Comparison of ENCODE assay signal across 9 cellular contexts in the genomic region with DNA sequence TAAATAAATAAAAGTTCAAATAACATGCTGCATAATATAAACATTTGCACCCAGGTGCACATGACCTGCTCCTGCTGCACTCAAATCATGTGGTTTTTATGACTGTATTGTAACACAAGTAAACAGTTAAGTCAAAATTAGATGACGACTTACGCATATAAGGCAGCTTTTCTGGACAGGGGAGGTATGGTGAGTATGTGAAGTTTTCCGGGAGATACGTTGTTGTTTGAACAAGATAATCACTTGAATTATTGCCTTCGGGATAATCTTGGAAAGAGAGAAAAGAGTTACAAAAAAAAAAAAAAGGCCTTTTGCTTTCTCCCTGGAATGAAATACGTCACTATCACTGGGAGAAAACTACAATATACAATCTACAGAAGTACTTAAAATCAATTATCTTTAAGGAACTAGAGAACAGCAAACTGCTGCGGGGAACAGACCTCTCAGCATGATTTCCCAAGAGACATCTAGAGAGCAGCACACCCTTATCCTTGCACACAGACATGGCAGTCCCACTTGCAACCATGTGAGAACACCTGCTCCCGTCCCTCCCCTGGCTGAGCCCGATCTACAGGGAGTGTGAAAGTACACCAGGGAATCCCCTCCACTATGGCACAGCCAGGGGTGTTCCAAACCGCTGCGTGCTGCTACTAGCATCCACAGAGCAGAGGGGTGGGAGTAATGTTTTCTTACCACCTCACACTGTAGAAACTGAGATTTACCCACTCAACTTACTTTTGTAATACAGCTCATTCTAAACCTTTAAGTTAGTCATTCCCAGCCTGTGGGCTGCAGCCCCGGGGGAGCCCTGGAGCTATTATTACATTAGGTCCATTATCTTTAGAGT. TPM values are rescaled to one million over a fixed set of nuclear protein-coding genes. Genes with fewer than 3 reads are reported as not detected.
DNase-seq lines count a peak whose midpoint lies in the region; ATAC-seq and TF ChIP-seq lines count a peak whose summit lies in the region.
"Had no signal": no experiment of that assay in that cellular context is flagged by ENCODE, and none has a peak within 500 bp of the region (broad histone marks: within the 10 kb centered on the region; RNA-seq: fewer than 3 reads in every experiment).

No MANE protein-coding gene starts in this region.

- DNase-seq in activated T-helper 2 cell treated with anti-CD3 and anti-CD28 coated beads, Interferon-gamma antibody, Interleukin-2, Interleukin-4, amounts not matched to agents 10 μg/mL and 5 μg/mL and 100 μg/mL, durations not matched to agents 14 hours and 24 hours and 36 hours (ENCODE audit: low spot score): no peak
- peak; percentile 15 to 69 for DNase-seq in stimulated activated effector memory CD8-positive, alpha-beta T cell treated with anti-CD3 and anti-CD28 coated beads, Interleukin-12 subunit alpha, Interleukin-12 subunit beta, amount 100 ng/mL, for 72 hours (ENCODE audit: low spot score in 2 of 2)
- DNase-seq in glomerular visceral epithelial cell (ENCODE audit: extremely low spot score) (no peak), vagina (ENCODE audit: extremely low spot score in 2 of 2) (no peak), LoVo (ENCODE audit: low spot score) (no peak)

- no peaks in the 10 kb centered on the region for H3K9me3 Mint-ChIP-seq in activated T-helper 2 cell treated with anti-CD3 and anti-CD28 coated beads, Interferon-gamma antibody, Interleukin-2, Interleukin-4, amounts not matched to agents 10 μg/mL and 5 μg/mL and 100 μg/mL, durations not matched to agents 14 hours and 24 hours and 36 hours
- no peaks in the 10 kb centered on the region for H3K9me3 Mint-ChIP-seq in stimulated activated effector memory CD8-positive, alpha-beta T cell treated with anti-CD3 and anti-CD28 coated beads, Interleukin-12 subunit alpha, Interleukin-12 subunit beta, amount 100 ng/mL, for 72 hours

- intact Hi-C loops in activated T-helper 2 cell treated with anti-CD3 and anti-CD28 coated beads, Interferon-gamma antibody, Interleukin-2, Interleukin-4, amounts not matched to agents 10 μg/mL and 5 μg/mL and 100 μg/mL, durations not matched to agents 14 hours and 24 hours and 36 hours (cut with micrococcal nuclease): loop anchor here (2.0 to 5.0 kb wide), 4 partner anchors 27 to 434 kb away; a partner anchor contains a TSS
- intact Hi-C loops in vagina (cut with DNase I): no loop called here

- no peak for TF ChIP-seq CTCF in vagina (IDR thresholded peaks at IDR 0.05)

- H3K36me3 Mint-ChIP-seq in activated T-helper 2 cell treated with anti-CD3 and anti-CD28 coated beads, Interferon-gamma antibody, Interleukin-2, Interleukin-4, amounts not matched to agents 10 μg/mL and 5 μg/mL and 100 μg/mL, durations not matched to agents 14 hours and 24 hours and 36 hours (ENCODE audit: low read depth): peaks cover 3% of the 10 kb centered on the region
- no peaks in the 10 kb centered on the region for H3K36me3 Mint-ChIP-seq in stimulated activated effector memory CD8-positive, alpha-beta T cell treated with anti-CD3 and anti-CD28 coated beads, Interleukin-12 subunit alpha, Interleukin-12 subunit beta, amount 100 ng/mL, for 72 hours

- H3K4me3 Mint-ChIP-seq in activated T-helper 2 cell treated with anti-CD3 and anti-CD28 coated beads, Interferon-gamma antibody, Interleukin-2, Interleukin-4, amounts not matched to agents 10 μg/mL and 5 μg/mL and 100 μg/mL, durations not matched to agents 14 hours and 24 hours and 36 hours (ENCODE audit: low read depth): no peak overlapping the region
- peak overlapping the region; percentile 27 for H3K4me3 Mint-ChIP-seq in stimulated activated effector memory CD8-positive, alpha-beta T cell treated with anti-CD3 and anti-CD28 coated beads, Interleukin-12 subunit alpha, Interleukin-12 subunit beta, amount 100 ng/mL, for 72 hours
- H3K4me3 Mint-ChIP-seq: dendritic cell treated with granulocyte-macrophage colony-stimulating factor and Interleukin-4, amounts not matched to agents 40 ng/mL and 50 ng/mL, for 4 days had no signal

- no peaks in the 10 kb centered on the region for H3K4me1 ChIP-seq in vagina

- ATAC-seq in GM18498 (IDR thresholded peaks at IDR 0.05; ENCODE audit: unreplicated experiment): peak; percentile 76
- ATAC-seq in GM21526 (IDR thresholded peaks at IDR 0.05; ENCODE audit: low FRiP score, unreplicated experiment): peak; percentile 73
- ATAC-seq in HG03575 (IDR thresholded peaks at IDR 0.05; ENCODE audit: extremely low read depth, insufficient number of reproducible peaks, low FRiP score, unreplicated experiment): peak; percentile 62
- ATAC-seq in stimulated activated effector memory CD8-positive, alpha-beta T cell treated with anti-CD3 and anti-CD28 coated beads, Interleukin-12 subunit alpha, Interleukin-12 subunit beta, amount 100 ng/mL, for 72 hours: peak; percentile 91

- TF ChIP-seq POLR2A in vagina (IDR thresholded peaks at IDR 0.05): no peak

- no peaks in the 10 kb centered on the region for H3K9me3 ChIP-seq in vagina

- peaks cover 21% of the 10 kb centered on the region for H3K4me1 Mint-ChIP-seq in activated T-helper 2 cell treated with anti-CD3 and anti-CD28 coated beads, Interferon-gamma antibody, Interleukin-2, Interleukin-4, amounts not matched to agents 10 μg/mL and 5 μg/mL and 100 μg/mL, durations not matched to agents 14 hours and 24 hours and 36 hours (ENCODE audit: low read depth)
- H3K4me1 Mint-ChIP-seq in stimulated activated effector memory CD8-positive, alpha-beta T cell treated with anti-CD3 and anti-CD28 coated beads, Interleukin-12 subunit alpha, Interleukin-12 subunit beta, amount 100 ng/mL, for 72 hours: peaks cover 21% of the 10 kb centered on the region

- peaks cover 11% of the 10 kb centered on the region for H3K27me3 Mint-ChIP-seq in activated T-helper 2 cell treated with anti-CD3 and anti-CD28 coated beads, Interferon-gamma antibody, Interleukin-2, Interleukin-4, amounts not matched to agents 10 μg/mL and 5 μg/mL and 100 μg/mL, durations not matched to agents 14 hours and 24 hours and 36 hours (ENCODE audit: low read depth)
- H3K27me3 Mint-ChIP-seq: dendritic cell treated with granulocyte-macrophage colony-stimulating factor and Interleukin-4, amounts not matched to agents 40 ng/mL and 50 ng/mL, for 4 days had no signal

- H3K27ac Mint-ChIP-seq in activated T-helper 2 cell treated with anti-CD3 and anti-CD28 coated beads, Interferon-gamma antibody, Interleukin-2, Interleukin-4, amounts not matched to agents 10 μg/mL and 5 μg/mL and 100 μg/mL, durations not matched to agents 14 hours and 24 hours and 36 hours: peak overlapping the region; percentile 72
- peak overlapping the region; percentile 50 for H3K27ac Mint-ChIP-seq in stimulated activated effector memory CD8-positive, alpha-beta T cell treated with anti-CD3 and anti-CD28 coated beads, Interleukin-12 subunit alpha, Interleukin-12 subunit beta, amount 100 ng/mL, for 72 hours

- H3K27me3 ChIP-seq in vagina: no peaks in the 10 kb centered on the region

- H3K4me3 ChIP-seq in vagina: no peak overlapping the region

- H3K27ac ChIP-seq in vagina: no peak overlapping the region

- no peaks in the 10 kb centered on the region for H3K36me3 ChIP-seq in vagina

RNA-seq across cellular contexts. Expression of a gene that starts 26.3 kb away (rescaled TPM):
- 4.2 and 4.3 TPM in 2 replicates for total RNA-seq in activated T-helper 2 cell treated with anti-CD3 and anti-CD28 coated beads, Interferon-gamma antibody, Interleukin-2, Interleukin-4, amounts not matched to agents 10 μg/mL and 5 μg/mL and 100 μg/mL, durations not matched to agents 14 hours and 24 hours and 36 hours
- 2.5 TPM for total RNA-seq in vagina

Comparison
In these comparisons a context has a peak if more than half of its experiments do, and no peak if none do; other contexts are left out.
1. DNase-seq: peak in stimulated activated effector memory CD8-positive, alpha-beta T cell treated with anti-CD3 and anti-CD28 coated beads, Interleukin-12 subunit alpha, Interleukin-12 subunit beta, amount 100 ng/mL, for 72 hours (2 of 2); none in activated T-helper 2 cell treated with anti-CD3 and anti-CD28 coated beads, Interferon-gamma antibody, Interleukin-2, Interleukin-4, amounts not matched to agents 10 μg/mL and 5 μg/mL and 100 μg/mL, durations not matched to agents 14 hours and 24 hours and 36 hours (single experiment), glomerular visceral epithelial cell (single experiment), vagina (0 of 2) and LoVo (single experiment).
2. Peak in every context shown above with its lines, with median percentiles within 50 percentile points of each other: ATAC-seq.